27 cellular contexts compared by ENCODE assay signal in genomic region chr4:11069581-11069980, GRCh38.
"Had no signal": no experiment of that assay in that cellular context is flagged by ENCODE, and none has a peak within 500 bp of the region (broad histone marks: within the 10 kb centered on the region; RNA-seq: fewer than 3 reads in every experiment).

No MANE protein-coding gene starts in this region.

- H3K27ac ChIP-seq: KMS-11, SK-N-MC, VCaP had no signal

- FAIRE-seq: astrocyte had no signal

- H3K9me3 ChIP-seq: MG63 had no signal

- H3K9ac ChIP-seq: KMS-11 had no signal

- DNase-seq: activated CD4-positive, alpha-beta memory T cell treated with anti-CD3 and anti-CD28 coated beads for 36 hours; activated CD4-positive, alpha-beta T cell treated with anti-CD3 and anti-CD28 coated beads, Interleukin-2, amount 10 ng/mL, durations not matched to agents 7 days and 5 days; activated CD4-positive, CD25-positive, alpha-beta regulatory T cell; activated gamma-delta T cell; activated naive CD4-positive, alpha-beta T cell treated with anti-CD3 and anti-CD28 coated beads for 36 hours; activated T-cell treated with anti-CD3 and anti-CD28 coated beads for 4 hours; activated T-cell treated with anti-CD3 and anti-CD28 coated beads, Interleukin-2, amount 50 U/mL, for 48 hours; amygdala; MG63; NCI-H1105; NCI-H1436 treated with DMSO at 0.1 percent for 48 hours; NCI-H187; NCI-H2081; NCI-H2171; NCI-H2227 treated with DMSO at 0.1 percent for 48 hours; NCI-H446 treated with DMSO at 0.1 percent for 48 hours; NCI-H524 treated with DMSO at 0.1 percent for 48 hours; NCI-H82; RPMI8226; T-helper 1 cell had no signal

- ATAC-seq: activated T-helper 17 cell treated with anti-CD3 and anti-CD28 coated beads, Interleukin-2, amount 50 U/mL, for 72 hours; Panc1; Right ventricle myocardium inferior had no signal

- H3K36me3 ChIP-seq: MG63 had no signal

- H3K4me2 ChIP-seq: KMS-11 had no signal

- H3K4me3 ChIP-seq: MG63, SK-N-MC had no signal

- H3K27me3 ChIP-seq: MG63 had no signal
